In the genomic region with DNA sequence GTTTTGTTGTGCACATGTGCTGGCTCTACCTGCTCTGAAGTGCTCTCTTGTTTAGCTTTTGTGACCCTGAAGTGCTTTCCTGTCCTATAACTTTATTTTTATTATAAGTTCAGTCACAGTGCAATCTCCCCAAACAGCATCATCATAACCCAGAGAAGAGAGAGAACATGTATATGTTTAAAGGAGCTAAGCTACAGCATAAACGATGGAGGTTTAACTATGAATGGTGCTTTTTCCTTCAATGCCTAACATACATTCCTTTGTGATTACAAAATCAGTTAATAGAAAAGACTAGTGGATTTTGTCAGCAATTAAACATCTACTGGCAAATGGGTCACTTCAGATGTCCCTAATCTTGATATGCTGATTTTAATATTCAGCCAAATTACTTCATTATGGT, we compare ENCODE assay signal across 20 cellular contexts. TPM values are rescaled to one million over a fixed set of nuclear protein-coding genes. Genes with fewer than 3 reads are reported as not detected.
A peak's percentile ranks its signal among the peaks of the same experiment; 100 is the strongest.
DNase-seq lines count a peak whose midpoint lies in the region; ATAC-seq and TF ChIP-seq lines count a peak whose summit lies in the region.
"Had no signal": no experiment of that assay in that cellular context is flagged by ENCODE, and none has a peak within 500 bp of the region (broad histone marks: within the 10 kb centered on the region; RNA-seq: fewer than 3 reads in every experiment).

No MANE protein-coding gene starts in this region.

- 0 out of 4 replicates have a peak overlapping the region, but pooled peaks of 1 of the 2 experiments have one; percentile 51 for H4K8ac ChIP-seq in IMR-90 (ENCODE audit: low read depth in 2 of 2, low read length in 2 of 2)

- no peaks in the 10 kb centered on the region for H4K20me1 ChIP-seq in IMR-90 (ENCODE audit: insufficient read depth, low read length)

- H3K4me2 ChIP-seq in IMR-90 (ENCODE audit: low read depth, low read length): no peak overlapping the region; the same call in 1 of the 2 replicates

- TF ChIP-seq POLR2A in IMR-90 (IDR thresholded peaks at IDR 0.05; ENCODE audit: low read depth, low read length) (no peak), stomach (IDR thresholded peaks at IDR 0.05) (no peak)

- H2AFZ ChIP-seq in IMR-90 (replicated peaks; ENCODE audit: low read length, poor library complexity): no peak overlapping the region

- H3K79me1 ChIP-seq in IMR-90 (ENCODE audit: low read depth in 1 of 2, low read length in 2 of 2): no peaks in the 10 kb centered on the region

- in situ Hi-C loops in IMR-90 (cut with MboI; ENCODE audit: low sequenced_read_pairs): no loop called here

- no peak overlapping the region for H3K14ac ChIP-seq in IMR-90 (replicated peaks; ENCODE audit: low read depth, low read length)

- H3K9me3 Mint-ChIP-seq in mesothelial cell of epicardium: no peaks in the 10 kb centered on the region
- H3K9me3 Mint-ChIP-seq: CD8-positive, alpha-beta memory T cell had no signal

- H3K27ac Mint-ChIP-seq in mesothelial cell of epicardium: peak overlapping the region; percentile 28
- H3K27ac Mint-ChIP-seq: CD8-positive, alpha-beta memory T cell had no signal

- H3K9me3 ChIP-seq in IMR-90 (ENCODE audit: control insufficient read depth, insufficient read depth, low read length): no peaks in the 10 kb centered on the region
- H3K9me3 ChIP-seq in stomach: no peaks in the 10 kb centered on the region
- H3K9me3 ChIP-seq: MG63 had no signal

- POLR2A ChIA-PET in IMR-90 (lab: Charles Lee; ENCODE audit: unreplicated experiment): no interaction called here

- H3K36me3 Mint-ChIP-seq in mesothelial cell of epicardium: peaks cover 11% of the 10 kb centered on the region

- intact Hi-C loops in IMR-90 (cut with micrococcal nuclease) (no loop called here), stomach (cut with DNase I; ENCODE audit: low total_unique reads) (no loop called here)

- TF ChIP-seq RAD21 in IMR-90 (IDR thresholded peaks at IDR 0.05; ENCODE audit: low read length): no peak

- no peak for TF ChIP-seq EP300 in stomach (IDR thresholded peaks at IDR 0.05)

- TF ChIP-seq CTCF in IMR-90 (conservative IDR thresholded peaks at IDR 0.05; ENCODE audit: low read depth, low read length) (no peak), mesothelial cell of epicardium (IDR thresholded peaks at IDR 0.05; ENCODE audit: unreplicated experiment) (no peak), stomach (IDR thresholded peaks at IDR 0.05) (no peak)

- no peak overlapping the region for H4K91ac ChIP-seq in IMR-90 (ENCODE audit: insufficient read depth, low read depth, low read length)

- no peak overlapping the region for H2AK9ac ChIP-seq in IMR-90 (replicated peaks; ENCODE audit: low read depth, low read length, poor library complexity)

- H3K23ac ChIP-seq in IMR-90 (ENCODE audit: low read depth, low read length): no peak overlapping the region

- H3K4me3 ChIP-seq in IMR-90 (ENCODE audit: insufficient read depth, low read depth, low read length) (no peak overlapping the region), stomach (no peak overlapping the region)
- H3K4me3 ChIP-seq: MG63 had no signal

- no peak overlapping the region for H3K18ac ChIP-seq in IMR-90 (ENCODE audit: low read depth, low read length)

- DNase-seq in EH (ENCODE audit: low read depth) (peak; percentile 48), IMR-90 (peak; percentile 66), astrocyte of the hippocampus (ENCODE audit: low read depth, low spot score) (peak; percentile 17), mesothelial cell of epicardium (ENCODE audit: low spot score in 2 of 2, unreplicated experiment in 2 of 2) (no peak), NOMO-1 (lab: John Stamatoyannopoulos, UW; ENCODE audit: unreplicated experiment in 2 of 2) (no peak), occipital lobe (lab: John Stamatoyannopoulos, UW) (no peak), stomach (no peak)
- DNase-seq: CD8-positive, alpha-beta memory T cell; GOT3; MG63; NCI-H1048; NCI-H1436; NCI-H187 treated with DMSO at 0.1 percent for 48 hours; NCI-H2107; NCI-H446 treated with DMSO at 0.1 percent for 48 hours; NCI-H526 treated with DMSO at 0.1 percent for 48 hours; T-helper 1 cell had no signal

- H3K4me1 Mint-ChIP-seq in mesothelial cell of epicardium: peaks cover 26% of the 10 kb centered on the region

- H3K9me1 ChIP-seq in IMR-90 (ENCODE audit: insufficient read depth, low read length): peaks cover 5% of the 10 kb centered on the region; the same call in 1 of the 2 replicates

- peak overlapping the region; percentile 46 for H2BK5ac ChIP-seq in IMR-90 (ENCODE audit: low read depth, low read length, poor library complexity, severe bottlenecking)

- no peak overlapping the region for H2BK20ac ChIP-seq in IMR-90 (ENCODE audit: low read depth, low read length)

- H4K5ac ChIP-seq in IMR-90 (ENCODE audit: low read depth, low read length): no peak overlapping the region

- no CpG with 5 or more reads among the region's 1 CpG for WGBS in IMR-90 (ENCODE audit: extremely low coverage in 2 of 2, insufficient read length in 1 of 2), 2 experiments
- WGBS in stomach, 5 donors: 38 to 56% (median 52%) methylated on average over 1 of the region's 1 CpG

- no peak overlapping the region for H3K9ac ChIP-seq in IMR-90 (ENCODE audit: low read depth, low read length)

- dilution Hi-C loops in IMR-90 (cut with HindIII; ENCODE audit: low sequenced_read_pairs, unreplicated experiment): no loop called here

- no peak overlapping the region for H3K4me3 Mint-ChIP-seq in mesothelial cell of epicardium

- H3K27ac ChIP-seq in IMR-90 (ENCODE audit: insufficient read depth, low read length) (peak overlapping the region; percentile 57; the same call in 1 of the 2 replicates), stomach (no peak overlapping the region)
- H3K27ac ChIP-seq: C4-2B had no signal

- BruUV-seq in IMR-90 (replicated peaks; lab: Mats Ljungman, UMichigan): no TSS peak

- H3K27me3 Mint-ChIP-seq in mesothelial cell of epicardium (ENCODE audit: low read depth): no peaks in the 10 kb centered on the region
- H3K27me3 Mint-ChIP-seq: CD8-positive, alpha-beta memory T cell had no signal

- H3K4ac ChIP-seq in IMR-90 (ENCODE audit: low read depth, low read length): no peak overlapping the region

- H2BK120ac ChIP-seq in IMR-90 (ENCODE audit: low read depth, low read length): no peak overlapping the region

- H3K56ac ChIP-seq in IMR-90 (ENCODE audit: extremely low read depth, insufficient read depth, low read length): no peak overlapping the region

- CTCF ChIA-PET in IMR-90 (lab: Yijun Ruan, JAX): interaction anchor here (0.6 kb wide), 1 partner anchor 28 kb away, joined by 3 read pairs; no protein-coding TSS in a partner anchor

- no peaks in the 10 kb centered on the region for H3K27me3 ChIP-seq in IMR-90 (ENCODE audit: control insufficient read depth, insufficient read depth, low read length)
- no peaks in the 10 kb centered on the region for H3K27me3 ChIP-seq in stomach
- H3K27me3 ChIP-seq: MG63 had no signal

- H3K4me1 ChIP-seq in IMR-90 (ENCODE audit: control insufficient read depth, insufficient read depth, low read length) (peaks cover 3% of the 10 kb centered on the region), stomach (no peaks in the 10 kb centered on the region)

- H3K36me3 ChIP-seq in IMR-90 (ENCODE audit: control insufficient read depth, insufficient read depth, low read length) (no peaks in the 10 kb centered on the region), stomach (peaks cover 9 to 26% (median 18%) of the 10 kb centered on the region in 4 donors)
- H3K36me3 ChIP-seq: MG63 had no signal

- no peak overlapping the region for H2AK5ac ChIP-seq in IMR-90 (ENCODE audit: low read depth, low read length)

- ATAC-seq in IMR-90 (ENCODE audit: low read depth) (peak; percentile 92), GM18907 (IDR thresholded peaks at IDR 0.05; ENCODE audit: unreplicated experiment) (no peak)
- ATAC-seq: Panc1 had no signal

- no peak overlapping the region for H2BK15ac ChIP-seq in IMR-90 (ENCODE audit: low read depth, low read length)

TF ChIP-seq in IMR-90, 13 proteins besides CTCF, POLR2A, EP300 and RAD21:
- TF ChIP-seq MXI1 (IDR thresholded peaks at IDR 0.05; ENCODE audit: borderline replicate concordance, low read depth, low read length): no peak
- TF ChIP-seq NFE2L2 (IDR thresholded peaks at IDR 0.05; ENCODE audit: low read depth, low read length): no peak

RNA-seq across cellular contexts. Expression of a gene that starts 46.4 kb away (rescaled TPM):
- total RNA-seq in IMR-90 (2012; rRNA removed) (41.2 and 41.4 TPM in 2 replicates), mesothelial cell of epicardium (32.9 to 40.2 TPM (median 37.3 TPM) in 3 replicates), occipital lobe (37.7 TPM), stomach (100 to 1,000 TPM in 2 of 5 donors, 10 to 100 TPM in 3; 28.0 to 150 (median 64.8) TPM)
- polyA plus RNA-seq in IMR-90 (2012; rRNA removed) (89.2 and 93.4 TPM in 2 replicates), stomach (10 to 100 TPM; 51.9 to 95.5 (median 81.0) TPM)
- polyA plus RNA-seq in IMR-90 (2012; cell fraction: cytosol; rRNA removed): 107 and 145 TPM in 2 replicates
- 83.4 and 98.8 TPM in 2 replicates for polyA plus RNA-seq in IMR-90 (2012; cell fraction: nucleus; rRNA removed; ENCODE audit: low replicate concordance)

RNA-seq across cellular contexts. Expression of a gene that starts 46.8 kb away (rescaled TPM):
- total RNA-seq in IMR-90 (2012; rRNA removed) (7.5 and 8.1 TPM in 2 replicates), mesothelial cell of epicardium (17.0 to 19.7 TPM (median 19.2 TPM) in 3 replicates), occipital lobe (7.0 TPM), stomach (10 to 100 TPM in 2 of 5 donors, 1 to 10 TPM in 3; 2.6 to 70.1 (median 7.0) TPM)
- polyA plus RNA-seq in IMR-90 (2012; rRNA removed) (9.0 and 9.5 TPM in 2 replicates), stomach (1 to 10 TPM; 3.5 to 6.2 (median 3.8) TPM)
- 5.3 and 5.5 TPM in 2 replicates for polyA plus RNA-seq in IMR-90 (2012; cell fraction: cytosol; rRNA removed)
- polyA plus RNA-seq in IMR-90 (2012; cell fraction: nucleus; rRNA removed; ENCODE audit: low replicate concordance): 29.9 and 33.1 TPM in 2 replicates

Comparison
In these comparisons a context has a peak if more than half of its experiments do, and no peak if none do; other contexts are left out.
1. DNase-seq: peak in EH (single experiment), IMR-90 (single experiment) and astrocyte of the hippocampus (single experiment); none in mesothelial cell of epicardium (0 of 2), NOMO-1 (0 of 2), occipital lobe (single experiment) and stomach (single experiment).